ENCODE assay signal across 7 cellular contexts in genomic region chr16:68264128-68265077, GRCh38. TPM values are rescaled to one million over a fixed set of nuclear protein-coding genes. Genes with fewer than 3 reads are reported as not detected.
DNase-seq lines count a peak whose midpoint lies in the region; FAIRE-seq and TF ChIP-seq lines count a peak whose summit lies in the region.

Gene SLC7A6, plus strand, starts transcription at chr16:68264526. Its CDS starts 10,201 bp downstream, at chr16:68274727.

- H3K27me3 ChIP-seq in MM.1S (replicated peaks; ENCODE audit: insufficient read depth, low read length), result no peaks in the 10 kb centered on the region
- H3K27me3 ChIP-seq in WERI-Rb-1 (ENCODE audit: insufficient read depth, low read depth, severe bottlenecking), result no peaks in the 10 kb centered on the region
- H3K27me3 ChIP-seq in bronchial epithelial cell (ENCODE audit: control insufficient read depth, insufficient read depth, low read length), result no peaks in the 10 kb centered on the region

- H3K36me3 ChIP-seq in MM.1S (replicated peaks; ENCODE audit: insufficient read depth, low read length) (peaks cover 10% of the 10 kb centered on the region), WERI-Rb-1 (no peaks in the 10 kb centered on the region; the same call in none of the 2 replicates), bronchial epithelial cell (ENCODE audit: control insufficient read depth, insufficient read depth, low read length) (peaks cover 8% of the 10 kb centered on the region)

- no peak for FAIRE-seq in bronchial epithelial cell (lab: Jason Lieb, UNC)

- H3K4me2 ChIP-seq in MM.1S (ENCODE audit: low read depth, low read length), result peak within 1 kb of the TSS; percentile 96

- peak within 1 kb of the TSS; percentile 63 for H2AFZ ChIP-seq in MM.1S (ENCODE audit: low read length)

- peaks cover 89% of the 10 kb centered on the region for H3K79me2 ChIP-seq in MM.1S (ENCODE audit: low read length)

- peaks cover 42% of the 10 kb centered on the region for H3K4me1 ChIP-seq in MM.1S (ENCODE audit: low read length)

- DNase-seq in HCEC 1CT (peak; percentile 85), MM.1S (peak; percentile 84), WERI-Rb-1 (peak; percentile 84), bronchial epithelial cell (ENCODE audit: low read depth) (peak; percentile 45), iris pigment epithelial cell (ENCODE audit: low read depth) (peak; percentile 79)
- DNase-seq in stimulated activated CD4-positive, alpha-beta T cell treated with anti-CD3 and anti-CD28 coated beads, Interleukin-12 subunit alpha, Interleukin-12 subunit beta, amount 100 ng/mL, for 4 hours, result peak; percentile 84

- peak within 1 kb of the TSS; percentile 89 for H3K9ac ChIP-seq in MM.1S (ENCODE audit: low read length)

- no peaks in the 10 kb centered on the region for H3K9me2 ChIP-seq in MM.1S (replicated peaks; ENCODE audit: insufficient read depth, low read length)

- H3K4me3 ChIP-seq in MM.1S (ENCODE audit: low read length) (peak within 1 kb of the TSS; percentile 94), WERI-Rb-1 (ENCODE audit: low read depth, low read length) (peak within 1 kb of the TSS; percentile 85), bronchial epithelial cell (ENCODE audit: low read depth, low read length) (peak within 1 kb of the TSS; percentile 75)

- peak; percentile 82 for TF ChIP-seq CTCF in GM12874 (IDR thresholded peaks at IDR 0.05; ENCODE audit: insufficient read depth, low read depth, low read length)
- TF ChIP-seq CTCF in MM.1S (IDR thresholded peaks at IDR 0.05; ENCODE audit: low read length), result peak; percentile 86
- TF ChIP-seq CTCF in WERI-Rb-1 (IDR thresholded peaks at IDR 0.05; ENCODE audit: low read depth, low read length), result peak; percentile 85
- TF ChIP-seq CTCF in bronchial epithelial cell (IDR thresholded peaks at IDR 0.05; ENCODE audit: insufficient read depth, low read length, severe bottlenecking), result peak; percentile 83

- peaks cover 27% of the 10 kb centered on the region for H3F3A ChIP-seq in MM.1S (ENCODE audit: insufficient read depth, low read length)

- no peaks in the 10 kb centered on the region for H4K20me1 ChIP-seq in MM.1S (ENCODE audit: insufficient read depth, low read length)

- H3K9me3 ChIP-seq in MM.1S (replicated peaks; ENCODE audit: insufficient read depth, low read length), result no peaks in the 10 kb centered on the region
- H3K9me3 ChIP-seq in WERI-Rb-1 (ENCODE audit: severe bottlenecking), result no peaks in the 10 kb centered on the region

- H3K27ac ChIP-seq in MM.1S (ENCODE audit: low read length) (peak within 1 kb of the TSS; percentile 75), WERI-Rb-1 (peak within 1 kb of the TSS; percentile 68)

RNA-seq across cellular contexts. Expression of gene SLC7A6, which starts in this region (rescaled TPM):
- total RNA-seq in bronchial epithelial cell, result 9.1 and 19.7 TPM in 2 replicates

Comparison
In these comparisons a context has a peak if more than half of its experiments do, and no peak if none do; other contexts are left out.
1. Peak in every context shown above with its lines: DNase-seq, H3K4me3 ChIP-seq and H3K27ac ChIP-seq.